In the genomic region with DNA sequence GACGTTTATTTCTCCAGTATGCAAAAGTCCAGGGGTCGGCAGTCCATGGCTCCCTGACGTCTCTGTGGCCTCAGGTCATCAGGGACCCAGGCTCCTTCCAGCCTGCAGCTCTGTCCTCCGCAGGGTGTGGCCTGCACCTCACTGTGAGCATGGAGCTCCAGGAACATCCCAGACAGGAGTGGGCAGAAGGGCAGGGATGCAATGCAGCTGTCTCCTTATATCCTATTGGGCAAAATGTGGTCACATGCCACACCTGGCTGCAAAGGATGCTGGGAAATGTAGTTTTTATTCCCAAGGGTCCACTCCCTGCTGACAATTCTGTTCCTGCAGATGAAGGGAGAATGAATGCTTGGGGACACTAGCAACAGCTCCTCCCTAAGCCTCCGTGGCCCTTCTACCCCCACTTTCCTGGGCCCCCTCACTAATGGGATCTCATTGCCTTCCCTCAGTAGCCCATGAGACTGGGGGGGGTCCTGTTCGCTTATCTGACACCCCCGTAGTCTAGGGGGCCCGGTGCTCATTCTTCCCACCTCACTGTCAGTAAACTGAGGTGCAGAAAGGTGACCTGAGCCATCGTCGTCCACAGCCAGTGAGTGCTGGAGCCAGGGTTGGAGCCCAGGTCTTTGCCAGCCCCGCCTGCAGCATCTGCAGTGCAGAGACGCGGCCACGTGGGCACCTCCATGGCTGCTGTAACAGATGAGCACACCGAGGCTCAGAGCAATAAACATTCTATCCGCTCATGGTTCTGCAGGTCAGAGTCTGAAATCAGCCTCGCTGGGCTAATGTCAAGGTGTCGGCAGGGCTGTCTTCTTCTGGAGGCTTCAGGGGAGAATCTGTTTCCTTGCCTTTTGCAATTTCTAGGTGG, we compare ENCODE assay signal across 8 cellular contexts. TPM values are rescaled to one million over a fixed set of nuclear protein-coding genes. Genes with fewer than 3 reads are reported as not detected.
DNase-seq lines count a peak whose midpoint lies in the region; ATAC-seq and TF ChIP-seq lines count a peak whose summit lies in the region.

No MANE protein-coding gene starts in this region.

- no peaks in the 10 kb centered on the region for H3K9me3 ChIP-seq in mesenchymal stem cell (ENCODE audit: control insufficient read depth, low read length)
- no peaks in the 10 kb centered on the region for H3K9me3 ChIP-seq in CD8-positive, alpha-beta T cell (ENCODE audit: low read length)

- no peaks in the 10 kb centered on the region for H3K9me3 Mint-ChIP-seq in activated CD4-positive, alpha-beta T cell treated with anti-CD3 and anti-CD28 coated beads, Interleukin-2, amount 10 ng/mL, durations not matched to agents 7 days and 5 days
- H3K9me3 Mint-ChIP-seq in activated CD4-positive, alpha-beta memory T cell treated with anti-CD3 and anti-CD28 coated beads, Interleukin-2, amount 10 ng/mL, durations not matched to agents 7 days and 5 days: no peaks in the 10 kb centered on the region
- no peaks in the 10 kb centered on the region for H3K9me3 Mint-ChIP-seq in CD8-positive, alpha-beta T cell
- no peaks in the 10 kb centered on the region for H3K9me3 Mint-ChIP-seq in mesothelial cell of epicardium

- no peaks in the 10 kb centered on the region for H3K79me1 ChIP-seq in mesenchymal stem cell (replicated peaks; ENCODE audit: low read length, poor library complexity, severe bottlenecking)

- H3K27me3 ChIP-seq in mesenchymal stem cell (ENCODE audit: control insufficient read depth in 1 of 2, insufficient read depth in 1 of 2, low read length in 2 of 2): peaks cover 7 to 29% of the 10 kb centered on the region in 2 experiments
- H3K27me3 ChIP-seq in CD8-positive, alpha-beta T cell (ENCODE audit: insufficient read depth, low read length): no peaks in the 10 kb centered on the region

- no peaks in the 10 kb centered on the region for H3K36me3 Mint-ChIP-seq in activated CD4-positive, alpha-beta T cell treated with anti-CD3 and anti-CD28 coated beads, Interleukin-2, amount 10 ng/mL, durations not matched to agents 7 days and 5 days (ENCODE audit: low read depth)
- no peaks in the 10 kb centered on the region for H3K36me3 Mint-ChIP-seq in activated CD4-positive, alpha-beta memory T cell treated with anti-CD3 and anti-CD28 coated beads, Interleukin-2, amount 10 ng/mL, durations not matched to agents 7 days and 5 days (ENCODE audit: low read depth)
- no peaks in the 10 kb centered on the region for H3K36me3 Mint-ChIP-seq in CD8-positive, alpha-beta T cell
- no peaks in the 10 kb centered on the region for H3K36me3 Mint-ChIP-seq in mesothelial cell of epicardium

- no peak overlapping the region for H2AK5ac ChIP-seq in mesenchymal stem cell (ENCODE audit: low read length, severe bottlenecking)

- no peaks in the 10 kb centered on the region for H3K36me3 ChIP-seq in mesenchymal stem cell (ENCODE audit: control insufficient read depth in 1 of 2, insufficient read depth in 2 of 2, low read depth in 1 of 2, low read length in 2 of 2)
- H3K36me3 ChIP-seq in CD8-positive, alpha-beta T cell (ENCODE audit: insufficient read depth, low read length): no peaks in the 10 kb centered on the region

- no peak overlapping the region for H4K8ac ChIP-seq in mesenchymal stem cell (ENCODE audit: low read length)

- no peak overlapping the region for H2BK5ac ChIP-seq in mesenchymal stem cell (ENCODE audit: low read depth, low read length, poor library complexity, severe bottlenecking)

- H3K14ac ChIP-seq in mesenchymal stem cell (ENCODE audit: low read length in 2 of 2): no peak overlapping the region

- H2AFZ ChIP-seq in mesenchymal stem cell (ENCODE audit: low read depth, low read length): no peak overlapping the region

- H2BK15ac ChIP-seq in mesenchymal stem cell (ENCODE audit: low read depth, poor library complexity, severe bottlenecking): no peak overlapping the region

- DNase-seq in activated CD4-positive, alpha-beta T cell treated with anti-CD3 and anti-CD28 coated beads, Interleukin-2, amount 10 ng/mL, durations not matched to agents 7 days and 5 days: peak; percentile 21
- no peak for DNase-seq in activated CD4-positive, alpha-beta T cell treated with anti-CD3 and anti-CD28 coated beads, Interleukin-2, amount 50 U/mL, for 4 hours
- DNase-seq in NCI-H187 treated with DMSO at 0.1 percent for 48 hours (lab: John Stamatoyannopoulos, UW) (peak; percentile 29), mesenchymal stem cell (peak; percentile 69), mesothelial cell of epicardium (ENCODE audit: low spot score in 2 of 2, unreplicated experiment in 2 of 2) (no peak)
- DNase-seq in activated CD4-positive, alpha-beta memory T cell treated with anti-CD3 and anti-CD28 coated beads, Interleukin-2, amount 10 ng/mL, durations not matched to agents 7 days and 5 days: peak; percentile 35
- DNase-seq in CD8-positive, alpha-beta T cell: no peak

- H3K4ac ChIP-seq in mesenchymal stem cell (ENCODE audit: low read depth in 1 of 2, low read length in 2 of 2): no peak overlapping the region

- no peak overlapping the region for H2BK12ac ChIP-seq in mesenchymal stem cell (ENCODE audit: low read length in 2 of 2)

- WGBS in mesenchymal stem cell: 77% methylated on average over 18 of the region's 18 CpGs

- TF ChIP-seq CTCF in CD8-positive, alpha-beta T cell (IDR thresholded peaks at IDR 0.05): no peak
- TF ChIP-seq CTCF in mesothelial cell of epicardium (IDR thresholded peaks at IDR 0.05; ENCODE audit: unreplicated experiment): no peak

- H3K23ac ChIP-seq in mesenchymal stem cell (ENCODE audit: low read length in 2 of 2): no peak overlapping the region

- ATAC-seq in HG02885 (IDR thresholded peaks at IDR 0.05; ENCODE audit: poor library complexity, unreplicated experiment): no peak
- no peak for ATAC-seq in CD8-positive, alpha-beta T cell

- no peak overlapping the region for H3K18ac ChIP-seq in mesenchymal stem cell (ENCODE audit: low read depth in 1 of 2, low read length in 2 of 2)

- peaks cover 11% of the 10 kb centered on the region for H3K4me1 ChIP-seq in mesenchymal stem cell (ENCODE audit: control insufficient read depth, insufficient read depth, low read depth, low read length)
- peaks cover 9% of the 10 kb centered on the region for H3K4me1 ChIP-seq in CD8-positive, alpha-beta T cell (ENCODE audit: insufficient read depth, low read length)

- intact Hi-C loops in CD8-positive, alpha-beta T cell (cut with DNase I, micrococcal nuclease): loop anchor here in 1 of 2 experiments (5.0 kb wide), 1 partner anchor 181 kb away; no protein-coding TSS in a partner anchor

- H3K4me3 ChIP-seq in mesenchymal stem cell (ENCODE audit: insufficient read depth in 1 of 2, low read depth in 1 of 2, low read length in 2 of 2): no peak overlapping the region
- no peak overlapping the region for H3K4me3 ChIP-seq in CD8-positive, alpha-beta T cell (ENCODE audit: low read depth, low read length)

- no peak overlapping the region for H3K9ac ChIP-seq in mesenchymal stem cell (ENCODE audit: low read length)

- H3K4me1 Mint-ChIP-seq in activated CD4-positive, alpha-beta T cell treated with anti-CD3 and anti-CD28 coated beads, Interleukin-2, amount 10 ng/mL, durations not matched to agents 7 days and 5 days: peaks cover 14% of the 10 kb centered on the region
- H3K4me1 Mint-ChIP-seq in activated CD4-positive, alpha-beta memory T cell treated with anti-CD3 and anti-CD28 coated beads, Interleukin-2, amount 10 ng/mL, durations not matched to agents 7 days and 5 days: peaks cover 14% of the 10 kb centered on the region
- peaks cover 11% of the 10 kb centered on the region for H3K4me1 Mint-ChIP-seq in CD8-positive, alpha-beta T cell (ENCODE audit: low read depth)
- H3K4me1 Mint-ChIP-seq in mesothelial cell of epicardium: peaks cover 8% of the 10 kb centered on the region

- no peak overlapping the region for H2BK120ac ChIP-seq in mesenchymal stem cell (ENCODE audit: low read depth, low read length)

- no peak overlapping the region for H3K27ac Mint-ChIP-seq in activated CD4-positive, alpha-beta T cell treated with anti-CD3 and anti-CD28 coated beads, Interleukin-2, amount 10 ng/mL, durations not matched to agents 7 days and 5 days
- H3K27ac Mint-ChIP-seq in activated CD4-positive, alpha-beta memory T cell treated with anti-CD3 and anti-CD28 coated beads, Interleukin-2, amount 10 ng/mL, durations not matched to agents 7 days and 5 days: no peak overlapping the region
- no peak overlapping the region for H3K27ac Mint-ChIP-seq in CD8-positive, alpha-beta T cell
- H3K27ac Mint-ChIP-seq in mesothelial cell of epicardium: no peak overlapping the region

- no peak overlapping the region for H3K27ac ChIP-seq in mesenchymal stem cell (ENCODE audit: low read length, poor library complexity, severe bottlenecking)
- H3K27ac ChIP-seq in CD8-positive, alpha-beta T cell (ENCODE audit: low read depth, low read length): no peak overlapping the region

- peaks cover 11% of the 10 kb centered on the region for H3K27me3 Mint-ChIP-seq in activated CD4-positive, alpha-beta T cell treated with anti-CD3 and anti-CD28 coated beads, Interleukin-2, amount 10 ng/mL, durations not matched to agents 7 days and 5 days
- H3K27me3 Mint-ChIP-seq in activated CD4-positive, alpha-beta memory T cell treated with anti-CD3 and anti-CD28 coated beads, Interleukin-2, amount 10 ng/mL, durations not matched to agents 7 days and 5 days: peaks cover 16% of the 10 kb centered on the region
- peaks cover 2% of the 10 kb centered on the region for H3K27me3 Mint-ChIP-seq in CD8-positive, alpha-beta T cell (ENCODE audit: low read depth)
- H3K27me3 Mint-ChIP-seq in mesothelial cell of epicardium (ENCODE audit: low read depth): peaks cover 14% of the 10 kb centered on the region

- no peak overlapping the region for H4K91ac ChIP-seq in mesenchymal stem cell (ENCODE audit: low read length)

- no peak overlapping the region for H3K4me2 ChIP-seq in mesenchymal stem cell (ENCODE audit: low read length, poor library complexity, severe bottlenecking)

- CTCF ChIA-PET in activated CD4-positive, alpha-beta T cell treated with anti-CD3 and anti-CD28 coated beads, Interleukin-2, amount 10 ng/mL, durations not matched to agents 7 days and 5 days (lab: Charles Lee): interaction anchor here (0.6 to 1.1 kb wide), 2 partner anchors 8 to 31 kb away, joined by 3 read pairs; a partner anchor contains a TSS
- CTCF ChIA-PET in activated CD4-positive, alpha-beta memory T cell treated with anti-CD3 and anti-CD28 coated beads, Interleukin-2, amount 10 ng/mL, durations not matched to agents 7 days and 5 days (lab: Charles Lee): interaction anchor here (8.1 kb wide), 1 partner anchor 31 kb away, joined by 127 read pairs; a partner anchor contains a TSS
- CTCF ChIA-PET in CD8-positive, alpha-beta T cell (lab: Charles Lee): interaction anchor here (0.5 to 6.8 kb wide), 5 partner anchors 28 to 355 kb away, joined by 3 to 68 read pairs (median 9); a partner anchor contains a TSS

- POLR2A ChIA-PET in activated CD4-positive, alpha-beta T cell treated with anti-CD3 and anti-CD28 coated beads, Interleukin-2, amount 10 ng/mL, durations not matched to agents 7 days and 5 days (lab: Charles Lee): interaction anchor here (0.6 kb wide), 1 partner anchor 76 kb away, joined by 3 read pairs; no protein-coding TSS in a partner anchor
- POLR2A ChIA-PET in activated CD4-positive, alpha-beta memory T cell treated with anti-CD3 and anti-CD28 coated beads, Interleukin-2, amount 10 ng/mL, durations not matched to agents 7 days and 5 days (lab: Charles Lee): no interaction called here
- POLR2A ChIA-PET in CD8-positive, alpha-beta T cell (lab: Charles Lee): no interaction called here

- no peak overlapping the region for H3K4me3 Mint-ChIP-seq in activated CD4-positive, alpha-beta T cell treated with anti-CD3 and anti-CD28 coated beads, Interleukin-2, amount 10 ng/mL, durations not matched to agents 7 days and 5 days
- no peak overlapping the region for H3K4me3 Mint-ChIP-seq in activated CD4-positive, alpha-beta memory T cell treated with anti-CD3 and anti-CD28 coated beads, Interleukin-2, amount 10 ng/mL, durations not matched to agents 7 days and 5 days
- no peak overlapping the region for H3K4me3 Mint-ChIP-seq in CD8-positive, alpha-beta T cell
- H3K4me3 Mint-ChIP-seq in mesothelial cell of epicardium: no peak overlapping the region

RNA-seq across cellular contexts. Expression of a gene that starts 5.9 kb away (rescaled TPM):
- 10 to 100 TPM; 34.8 to 35.4 TPM for total RNA-seq in activated CD4-positive, alpha-beta T cell treated with anti-CD3 and anti-CD28 coated beads, Interleukin-2, amount 10 ng/mL, durations not matched to agents 7 days and 5 days
- total RNA-seq in activated CD4-positive, alpha-beta memory T cell treated with anti-CD3 and anti-CD28 coated beads, Interleukin-2, amount 10 ng/mL, durations not matched to agents 7 days and 5 days: 10 to 100 TPM; 39.8 to 40.0 TPM
- polyA plus RNA-seq in mesenchymal stem cell (2013, experiment 1 of 2): 21.0 TPM
- polyA plus RNA-seq in mesenchymal stem cell (2013, experiment 2 of 2): 23.6 TPM
- 10 to 100 TPM; 61.1 to 61.5 TPM for total RNA-seq in CD8-positive, alpha-beta T cell
- 15.5 to 17.9 TPM (median 17.3 TPM) in 3 replicates for total RNA-seq in mesothelial cell of epicardium

RNA-seq across cellular contexts. Expression of a gene that starts 30.6 kb away (rescaled TPM):
- total RNA-seq in activated CD4-positive, alpha-beta T cell treated with anti-CD3 and anti-CD28 coated beads, Interleukin-2, amount 10 ng/mL, durations not matched to agents 7 days and 5 days: 10 to 100 TPM; 25.5 to 26.1 TPM
- total RNA-seq in activated CD4-positive, alpha-beta memory T cell treated with anti-CD3 and anti-CD28 coated beads, Interleukin-2, amount 10 ng/mL, durations not matched to agents 7 days and 5 days: 10 to 100 TPM; 26.6 to 27.3 TPM
- polyA plus RNA-seq in mesenchymal stem cell (2013, experiment 1 of 2): 13.5 TPM
- 14.1 TPM for polyA plus RNA-seq in mesenchymal stem cell (2013, experiment 2 of 2)
- total RNA-seq in CD8-positive, alpha-beta T cell: 10 to 100 TPM; 41.9 to 45.4 TPM
- 16.5 to 19.0 TPM (median 17.4 TPM) in 3 replicates for total RNA-seq in mesothelial cell of epicardium

Comparison
In these comparisons a context has a peak if more than half of its experiments do, and no peak if none do; other contexts are left out.
1. DNase-seq: peak in activated CD4-positive, alpha-beta T cell treated with anti-CD3 and anti-CD28 coated beads, Interleukin-2, amount 10 ng/mL, durations not matched to agents 7 days and 5 days (single experiment), NCI-H187 treated with DMSO at 0.1 percent for 48 hours (single experiment), activated CD4-positive, alpha-beta memory T cell treated with anti-CD3 and anti-CD28 coated beads, Interleukin-2, amount 10 ng/mL, durations not matched to agents 7 days and 5 days (single experiment) and mesenchymal stem cell (single experiment); none in activated CD4-positive, alpha-beta T cell treated with anti-CD3 and anti-CD28 coated beads, Interleukin-2, amount 50 U/mL, for 4 hours (0 of 2), CD8-positive, alpha-beta T cell (0 of 7) and mesothelial cell of epicardium (0 of 2).